In genomic region chr6:33272358-33273128, GRCh38 we compare ENCODE assay signal across 8 cellular contexts. TPM values are rescaled to one million over a fixed set of nuclear protein-coding genes. Genes with fewer than 3 reads are reported as not detected.
DNase-seq lines count a peak whose midpoint lies in the region; ATAC-seq lines count a peak whose summit lies in the region.

No MANE protein-coding gene starts in this region.

- peaks cover 25% of the 10 kb centered on the region for H3K4me1 ChIP-seq in HAP-1
- H3K4me1 ChIP-seq in right cardiac atrium (ENCODE audit: control insufficient read depth, insufficient read depth, low read length) = no peaks in the 10 kb centered on the region

- no peaks in the 10 kb centered on the region for H3K27me3 Mint-ChIP-seq in activated CD4-positive, alpha-beta memory T cell treated with anti-CD3 and anti-CD28 coated beads for 36 hours

- H3K27ac Mint-ChIP-seq in activated CD4-positive, alpha-beta memory T cell treated with anti-CD3 and anti-CD28 coated beads for 36 hours = peak overlapping the region; percentile 98

- CTCF ChIA-PET in activated CD4-positive, alpha-beta memory T cell treated with anti-CD3 and anti-CD28 coated beads for 36 hours (lab: Charles Lee) = interaction anchor here (0.6 to 4.2 kb wide), 8 partner anchors 17 to 288 kb away, joined by 3 to 21 read pairs (median 6); partner anchors contain the start of genes HSD17B8, PFDN6, RGL2 and WDR46

- 15% methylated on average over 15 of the region's 15 CpGs for WGBS in right cardiac atrium

- peak overlapping the region; percentile 78 for H3K4me3 ChIP-seq in HAP-1
- H3K4me3 ChIP-seq in right cardiac atrium (ENCODE audit: low read length) = peak overlapping the region; percentile 96
- H3K4me3 ChIP-seq in skin epidermis = peak overlapping the region; percentile 51 to 88 (median 79)

- no peaks in the 10 kb centered on the region for H3K9me3 Mint-ChIP-seq in activated CD4-positive, alpha-beta memory T cell treated with anti-CD3 and anti-CD28 coated beads for 36 hours

- peaks cover 64% of the 10 kb centered on the region for H3K36me3 Mint-ChIP-seq in activated CD4-positive, alpha-beta memory T cell treated with anti-CD3 and anti-CD28 coated beads for 36 hours

- intact Hi-C loops in activated CD4-positive, alpha-beta memory T cell treated with anti-CD3 and anti-CD28 coated beads for 36 hours (cut with micrococcal nuclease) = loop anchor here (1.0 to 10.0 kb wide), 7 partner anchors 45 to 428 kb away; partner anchors contain the start of genes CUTA, PSMB8 and ZBTB22
- intact Hi-C loops in right cardiac atrium (cut with DNase I) = no loop called here

- peak overlapping the region; percentile 94 for H3K4me3 Mint-ChIP-seq in activated CD4-positive, alpha-beta memory T cell treated with anti-CD3 and anti-CD28 coated beads for 36 hours

- POLR2A ChIA-PET in activated CD4-positive, alpha-beta memory T cell treated with anti-CD3 and anti-CD28 coated beads for 36 hours (lab: Charles Lee) = interaction anchor here (0.6 to 2.9 kb wide), 14 partner anchors 9 to 349 kb away, joined by 3 to 24 read pairs (median 6); partner anchors contain the start of genes BRD2, HSD17B8, PFDN6 and RGL2

- H3K27me3 ChIP-seq in HAP-1 (ENCODE audit: low read depth) = no peaks in the 10 kb centered on the region
- no peaks in the 10 kb centered on the region for H3K27me3 ChIP-seq in right cardiac atrium (ENCODE audit: control insufficient read depth, insufficient read depth)

- peaks cover 47% of the 10 kb centered on the region for H3K4me1 Mint-ChIP-seq in activated CD4-positive, alpha-beta memory T cell treated with anti-CD3 and anti-CD28 coated beads for 36 hours (ENCODE audit: low read depth)

- H3K9me3 ChIP-seq in HAP-1 (no peaks in the 10 kb centered on the region), right cardiac atrium (ENCODE audit: control insufficient read depth, low read length) (no peaks in the 10 kb centered on the region)

- H3K27ac ChIP-seq in right cardiac atrium (ENCODE audit: low read length) = peak overlapping the region; percentile 84
- peak overlapping the region; percentile 33 to 99 (median 96) for H3K27ac ChIP-seq in skin epidermis

- ATAC-seq in right cardiac atrium = no peak
- no peak for ATAC-seq in HG03521 (IDR thresholded peaks at IDR 0.05; ENCODE audit: unreplicated experiment)

- H3K36me3 ChIP-seq in HAP-1 (replicated peaks) = peaks cover 61% of the 10 kb centered on the region

- in situ Hi-C loops in HAP-1 (cut with MboI; ENCODE audit: low sequenced_read_pairs) = no loop called here

- DNase-seq in HAP-1 (ENCODE audit: low spot score in 2 of 2) = no peak
- no peak for DNase-seq in activated CD4-positive, alpha-beta memory T cell treated with anti-CD3 and anti-CD28 coated beads for 36 hours
- DNase-seq in right cardiac atrium = no peak
- no peak for DNase-seq in GM03348 (ENCODE audit: low spot score)
- DNase-seq in NCI-H510A treated with DMSO at 0.1 percent for 48 hours (lab: John Stamatoyannopoulos, UW) = no peak
- DNase-seq in NCI-H128 (lab: John Stamatoyannopoulos, UW; ENCODE audit: unreplicated experiment) = no peak

RNA-seq across cellular contexts. Expression of gene RPS18, which starts 0.7 kb away (rescaled TPM):
- total RNA-seq in activated CD4-positive, alpha-beta memory T cell treated with anti-CD3 and anti-CD28 coated beads for 36 hours = 1,000 to 10,000 TPM; 4,372 to 4,391 TPM
- 1,000 to 10,000 TPM; 1,042 to 1,240 (median 1,130) TPM for total RNA-seq in right cardiac atrium
- polyA plus RNA-seq in right cardiac atrium = 1,903 TPM

RNA-seq across cellular contexts. Expression of gene VPS52, which starts 0.9 kb away (rescaled TPM):
- 10 to 100 TPM; 32.7 to 33.7 TPM for total RNA-seq in activated CD4-positive, alpha-beta memory T cell treated with anti-CD3 and anti-CD28 coated beads for 36 hours
- 10 to 100 TPM; 31.1 to 39.1 (median 35.8) TPM for total RNA-seq in right cardiac atrium
- polyA plus RNA-seq in right cardiac atrium = 34.6 TPM

RNA-seq across cellular contexts. Expression of gene B3GALT4, which starts 4.4 kb away (rescaled TPM):
- total RNA-seq in activated CD4-positive, alpha-beta memory T cell treated with anti-CD3 and anti-CD28 coated beads for 36 hours = 1 to 10 TPM; 5.9 to 6.7 TPM
- total RNA-seq in right cardiac atrium = 10 to 100 TPM in 2 of 4 donors, 1 to 10 TPM in 2; 9.7 to 10.2 (median 9.9) TPM
- polyA plus RNA-seq in right cardiac atrium = 11.0 TPM

RNA-seq across cellular contexts. Expression of gene WDR46, which starts 16.5 kb away (rescaled TPM):
- 10 to 100 TPM; 59.4 to 60.7 TPM for total RNA-seq in activated CD4-positive, alpha-beta memory T cell treated with anti-CD3 and anti-CD28 coated beads for 36 hours
- 10 to 100 TPM; 16.3 to 31.1 (median 18.5) TPM for total RNA-seq in right cardiac atrium
- polyA plus RNA-seq in right cardiac atrium = 15.5 TPM

RNA-seq across cellular contexts. Expression of gene PFDN6, which starts 16.9 kb away (rescaled TPM):
- total RNA-seq in activated CD4-positive, alpha-beta memory T cell treated with anti-CD3 and anti-CD28 coated beads for 36 hours = 10 to 100 TPM; 78.5 to 90.9 TPM
- total RNA-seq in right cardiac atrium = 10 to 100 TPM; 44.4 to 60.0 (median 50.1) TPM
- 143 TPM for polyA plus RNA-seq in right cardiac atrium
